In genomic region chr14:38208825-38209562, GRCh38 we compare ENCODE assay signal across 9 cellular contexts. TPM values are rescaled to one million over a fixed set of nuclear protein-coding genes. Genes with fewer than 3 reads are reported as not detected.
DNase-seq lines count a peak whose midpoint lies in the region; ATAC-seq and TF ChIP-seq lines count a peak whose summit lies in the region.
"Had no signal": no experiment of that assay in that cellular context is flagged by ENCODE, and none has a peak within 500 bp of the region (broad histone marks: within the 10 kb centered on the region; RNA-seq: fewer than 3 reads in every experiment).

No MANE protein-coding gene starts in this region.

- no peaks in the 10 kb centered on the region for H3K36me3 Mint-ChIP-seq in MCF 10A (ENCODE audit: insufficient read depth, unreplicated experiment)

- H3K9me3 Mint-ChIP-seq in MCF 10A (ENCODE audit: unreplicated experiment): peaks cover 14% of the 10 kb centered on the region

- no peak for TF ChIP-seq CTCF in MCF 10A (IDR thresholded peaks at IDR 0.05; ENCODE audit: unreplicated experiment)
- no peak for TF ChIP-seq CTCF in mammary epithelial cell (conservative IDR thresholded peaks at IDR 0.05 in 1 of 2, IDR thresholded peaks at IDR 0.05 in 1 of 2; ENCODE audit: extremely low read depth in 1 of 2, insufficient read depth in 1 of 2, low read depth in 1 of 2, low read length in 2 of 2)
- peak; percentile 27 for TF ChIP-seq CTCF in astrocyte of the spinal cord (IDR thresholded peaks at IDR 0.05; ENCODE audit: low read depth, low read length)

- in situ Hi-C loops in mammary epithelial cell (cut with MboI; ENCODE audit: low sequenced_read_pairs in 2 of 2) (no loop called here), astrocyte of the spinal cord (cut with HindIII; ENCODE audit: low sequenced_read_pairs) (no loop called here)

- no peaks in the 10 kb centered on the region for H3K27me3 Mint-ChIP-seq in MCF 10A (ENCODE audit: insufficient read depth, unreplicated experiment)

- H3K27me3 ChIP-seq in mammary epithelial cell (ENCODE audit: insufficient read depth, low read length) (peaks cover 3% of the 10 kb centered on the region), subcutaneous abdominal adipose tissue (ENCODE audit: control insufficient read depth in 5 of 5, insufficient read depth in 4 of 5, low read length in 5 of 5) (peaks cover 18 to 35% (median 29%) of the 10 kb centered on the region in 5 donors)

- H3K36me3 ChIP-seq in mammary epithelial cell (ENCODE audit: insufficient read depth, low read length) (no peaks in the 10 kb centered on the region), subcutaneous abdominal adipose tissue (ENCODE audit: control insufficient read depth in 5 of 5, insufficient read depth in 5 of 5, low read length in 5 of 5) (no peaks in the 10 kb centered on the region)

- H3K27ac Mint-ChIP-seq in MCF 10A (ENCODE audit: low read depth, unreplicated experiment): no peak overlapping the region
- H3K27ac Mint-ChIP-seq: activated B cell treated with CpG ODN at 0.5 μM for 24 hours had no signal

- no peaks in the 10 kb centered on the region for H4K20me1 ChIP-seq in mammary epithelial cell (ENCODE audit: insufficient read depth, low read length)

- DNase-seq in MCF 10A (ENCODE audit: unreplicated experiment) (no peak), mammary epithelial cell (no peak), astrocyte of the spinal cord (ENCODE audit: low read depth, low spot score) (peak; percentile 23), kidney glomerular epithelial cell (lab: John Stamatoyannopoulos, UW) (peak; percentile 35)
- DNase-seq: activated B cell treated with CpG ODN at 0.5 μM for 24 hours had no signal

- dilution Hi-C loops in mammary epithelial cell (cut with HindIII; ENCODE audit: low sequenced_read_pairs): no loop called here

- H3K4me1 Mint-ChIP-seq in MCF 10A (ENCODE audit: insufficient read depth, unreplicated experiment): no peaks in the 10 kb centered on the region
- H3K4me1 Mint-ChIP-seq: activated B cell treated with CpG ODN at 0.5 μM for 24 hours had no signal

- 8% methylated on average over 11 of the region's 53 CpGs for WGBS in mammary epithelial cell (ENCODE audit: low coverage, missing lambda C conversion rate)

- no peaks in the 10 kb centered on the region for H3K79me2 ChIP-seq in mammary epithelial cell (ENCODE audit: insufficient read depth, low read length)

- H3K27ac ChIP-seq in mammary epithelial cell (ENCODE audit: insufficient read depth, low read depth, low read length): no peak overlapping the region
- no peak overlapping the region for H3K27ac ChIP-seq in subcutaneous abdominal adipose tissue (ENCODE audit: low read depth, low read length)

- H3K4me3 ChIP-seq in mammary epithelial cell (replicated peaks in 1 of 3; ENCODE audit: insufficient read depth in 1 of 3, low read depth in 2 of 3, low read length in 3 of 3) (no peak overlapping the region), astrocyte of the spinal cord (ENCODE audit: low read depth, low read length) (peak overlapping the region; percentile 27), subcutaneous abdominal adipose tissue (ENCODE audit: low read depth in 1 of 5, low read length in 5 of 5) (peak overlapping the region; percentile 26 to 67 (median 58))

- POLR2A ChIA-PET in MCF 10A (lab: Yijun Ruan, JAX): no interaction called here

- CTCF ChIA-PET in MCF 10A (lab: Yijun Ruan, JAX) (interaction anchor here (0.5 kb wide), 1 partner anchor 457 kb away, joined by 5 read pairs; no protein-coding TSS in a partner anchor), mammary epithelial cell (lab: Charles Lee; ENCODE audit: low non-redundant PET) (no interaction called here)

- H3K4me2 ChIP-seq in mammary epithelial cell (ENCODE audit: insufficient read depth, low read depth, low read length): no peak overlapping the region

- BruUV-seq in MCF 10A (replicated peaks; lab: Mats Ljungman, UMichigan) (no TSS peak), mammary epithelial cell (replicated peaks; lab: Mats Ljungman, UMichigan) (no TSS peak)

- intact Hi-C loops in MCF 10A (cut with micrococcal nuclease) (no loop called here), mammary epithelial cell (cut with micrococcal nuclease) (loop anchor here (10.0 kb wide), 1 partner anchor 304 kb away; no protein-coding TSS in a partner anchor)

- no peak overlapping the region for H2AFZ ChIP-seq in mammary epithelial cell (ENCODE audit: low read depth, low read length)

- H3K4me3 Mint-ChIP-seq in MCF 10A (ENCODE audit: unreplicated experiment): peak overlapping the region; percentile 40
- H3K4me3 Mint-ChIP-seq: activated B cell treated with CpG ODN at 0.5 μM for 24 hours had no signal

- H3K9ac ChIP-seq in mammary epithelial cell (ENCODE audit: insufficient read depth, low read length) (no peak overlapping the region), subcutaneous abdominal adipose tissue (ENCODE audit: low read length in 5 of 5) (no peak overlapping the region)

- H3K9me3 ChIP-seq in mammary epithelial cell (replicated peaks; ENCODE audit: insufficient read depth, low read length) (peaks cover 13% of the 10 kb centered on the region), subcutaneous abdominal adipose tissue (ENCODE audit: control insufficient read depth in 5 of 5, low read length in 5 of 5) (peaks cover 0 to 8% (median 4%) of the 10 kb centered on the region in 5 donors)

- H3K4me1 ChIP-seq in mammary epithelial cell (ENCODE audit: insufficient read depth, low read length) (no peaks in the 10 kb centered on the region), subcutaneous abdominal adipose tissue (ENCODE audit: control insufficient read depth in 5 of 5, insufficient read depth in 5 of 5, low read length in 5 of 5) (peaks cover 0 to 38% (median 27%) of the 10 kb centered on the region in 5 donors)

- ATAC-seq in GM18873 (IDR thresholded peaks at IDR 0.05; ENCODE audit: low FRiP score, unreplicated experiment) (no peak), GM21723 (IDR thresholded peaks at IDR 0.05; ENCODE audit: unreplicated experiment) (no peak), GM21515 (IDR thresholded peaks at IDR 0.05; ENCODE audit: unreplicated experiment) (no peak)

RNA-seq across cellular contexts. Expression of gene SSTR1, which starts 1.3 kb away (rescaled TPM):
- total RNA-seq in MCF 10A (2022) (0.29 and 0.33 TPM in 2 replicates), mammary epithelial cell (under 1 TPM in 1 of 2 donors, not detected in 1; under 0.01 TPM)
- not detected for polyA plus RNA-seq in mammary epithelial cell
- polyA minus RNA-seq in mammary epithelial cell: not detected
- total RNA-seq: activated B cell treated with CpG ODN at 0.5 μM for 24 hours had no signal

RNA-seq across cellular contexts. Expression of gene CLEC14A, which starts 46.9 kb away (rescaled TPM):
- not detected in 2 replicates for total RNA-seq in MCF 10A (2022)
- total RNA-seq in mammary epithelial cell: not detected
- not detected for polyA plus RNA-seq in mammary epithelial cell
- not detected for polyA minus RNA-seq in mammary epithelial cell
- total RNA-seq: activated B cell treated with CpG ODN at 0.5 μM for 24 hours had no signal

Comparison
In these comparisons a context has a peak if more than half of its experiments do, and no peak if none do; other contexts are left out.
1. DNase-seq: peak in astrocyte of the spinal cord (single experiment) and kidney glomerular epithelial cell (single experiment); none in MCF 10A (single experiment) and mammary epithelial cell (single experiment).
2. H3K4me3 ChIP-seq: peak in astrocyte of the spinal cord (single experiment) and subcutaneous abdominal adipose tissue (5 of 5); none in mammary epithelial cell (0 of 3).